In the genomic region with DNA sequence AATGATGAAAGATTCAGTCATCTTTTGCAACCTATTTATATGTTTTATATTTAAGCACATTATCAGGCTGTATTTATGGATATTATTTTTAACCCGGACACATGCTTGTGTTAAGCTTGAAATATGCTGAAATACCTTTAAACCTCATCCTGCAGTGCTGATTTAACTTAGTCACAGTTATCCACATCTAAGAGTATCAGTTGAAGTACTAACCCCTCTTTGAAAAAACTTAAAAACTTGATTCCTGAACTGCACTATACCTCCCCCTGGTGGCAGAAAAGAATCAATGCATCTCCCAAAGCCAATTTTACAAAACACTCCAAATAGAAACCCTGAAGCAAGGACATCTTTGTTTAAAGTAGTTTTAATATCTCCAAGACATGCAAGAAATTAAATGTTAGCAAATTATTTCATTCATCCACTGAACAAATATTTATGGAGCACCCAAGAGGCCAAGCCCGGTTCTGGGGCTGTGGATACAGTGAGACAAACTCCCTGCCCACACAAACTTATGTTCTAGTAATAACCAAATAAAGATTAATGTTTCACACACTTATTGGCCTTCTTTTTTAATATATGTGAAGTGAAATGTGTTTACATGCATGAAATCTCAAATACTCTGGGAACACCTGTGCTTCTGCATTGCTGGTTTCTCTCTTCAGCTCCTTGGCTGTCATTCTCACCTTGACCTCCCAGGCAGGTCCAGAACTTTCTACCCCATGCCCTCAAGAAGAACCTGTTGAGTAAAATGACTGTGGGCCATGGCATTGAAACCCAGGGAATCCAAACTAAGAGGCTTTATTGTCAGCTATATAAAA, we compare ENCODE assay signal across 8 cellular contexts. TPM values are rescaled to one million over a fixed set of nuclear protein-coding genes. Genes with fewer than 3 reads are reported as not detected.
DNase-seq lines count a peak whose midpoint lies in the region; ATAC-seq, FAIRE-seq and TF ChIP-seq lines count a peak whose summit lies in the region.

No MANE protein-coding gene starts in this region.

- TF ChIP-seq CTCF in GM12865 (IDR thresholded peaks at IDR 0.05; ENCODE audit: insufficient read depth, low read depth, low read length, missing control alignments) (peak; percentile 82), K562 (IDR thresholded peaks at IDR 0.05 in 2 of 3, conservative IDR thresholded peaks at IDR 0.05 in 1 of 3; ENCODE audit: insufficient read depth in 2 of 3, low read depth in 1 of 3, low read length in 3 of 3) (peak; percentile 53 to 82 (median 77); a peak in 5 of 6 replicates)

- H3K79me2 ChIP-seq in K562 (ENCODE audit: control insufficient read depth, insufficient read depth, low read length): no peaks in the 10 kb centered on the region

- peak overlapping the region; percentile 11 to 81 (median 65) for H3K4me3 Mint-ChIP-seq in immature natural killer cell
- peak overlapping the region; percentile 61 for H3K4me3 Mint-ChIP-seq in stimulated activated naive CD8-positive, alpha-beta T cell treated with anti-CD3 and anti-CD28 coated beads, Interleukin-15, Interleukin-2, amounts not matched to agents 100 ng/mL and 50 ng/mL, for 24 hours

- POLR2A ChIA-PET in K562 (lab: Yijun Ruan, JAX): no interaction called here

- no peak overlapping the region for H2AFZ ChIP-seq in K562 (ENCODE audit: low read depth, low read length)

- peaks cover 0 to 5% (median 1%) of the 10 kb centered on the region in 3 donors for H3K27me3 Mint-ChIP-seq in immature natural killer cell (ENCODE audit: low read depth in 3 of 3)
- no peaks in the 10 kb centered on the region for H3K27me3 Mint-ChIP-seq in stimulated activated naive CD8-positive, alpha-beta T cell treated with anti-CD3 and anti-CD28 coated beads, Interleukin-15, Interleukin-2, amounts not matched to agents 100 ng/mL and 50 ng/mL, for 24 hours

- no peaks in the 10 kb centered on the region for H4K20me1 ChIP-seq in K562 (replicated peaks; ENCODE audit: control insufficient read depth, insufficient read depth, low read length)

- H3K27ac Mint-ChIP-seq in immature natural killer cell: peak overlapping the region in 4 of 6 donors; percentile 28 to 89 (median 69)
- H3K27ac Mint-ChIP-seq in stimulated activated naive CD8-positive, alpha-beta T cell treated with anti-CD3 and anti-CD28 coated beads, Interleukin-15, Interleukin-2, amounts not matched to agents 100 ng/mL and 50 ng/mL, for 24 hours: peak overlapping the region; percentile 87

- H3K4me2 ChIP-seq in K562 (ENCODE audit: insufficient read depth, low read length): no peak overlapping the region

- no peaks in the 10 kb centered on the region for H3K9me3 ChIP-seq in K562 (replicated peaks; ENCODE audit: control insufficient read depth, insufficient read depth, low read depth, low read length)

- no peak overlapping the region for H3K27ac ChIP-seq in K562 (ENCODE audit: extremely low read depth, low read depth, low read length)

- no peak for TF ChIP-seq POLR2A in K562 (conservative IDR thresholded peaks at IDR 0.05)

- no peaks in the 10 kb centered on the region for H3K4me1 ChIP-seq in K562 (replicated peaks in 1 of 2; ENCODE audit: control insufficient read depth in 2 of 2, insufficient read depth in 2 of 2, low read length in 2 of 2)

- peaks cover 0 to 16% of the 10 kb centered on the region in 2 experiments; a peak in 2 of 5 replicates for H3K27me3 ChIP-seq in K562 (ENCODE audit: control insufficient read depth in 2 of 2, insufficient read depth in 2 of 2, low read length in 2 of 2)

- peak; percentile 22 for DNase-seq in AG08396 (ENCODE audit: low spot score)
- peak; percentile 34 for DNase-seq in GM12865 (ENCODE audit: low read depth)
- DNase-seq in NCI-H748 treated with DMSO at 0.1 percent for 48 hours (lab: John Stamatoyannopoulos, UW): peak; percentile 5
- DNase-seq in K562 (ENCODE audit: extremely low read depth in 1 of 4, low spot score in 3 of 4): peak; percentile 40 to 54 (median 50)
- peak; percentile 41 to 52 (median 48) for DNase-seq in immature natural killer cell

- peak; percentile 49 to 67 for TF ChIP-seq RAD21 in K562 (CRISPR knock-in tag; conservative IDR thresholded peaks at IDR 0.05 in 1 of 2, IDR thresholded peaks at IDR 0.05 in 1 of 2)

- BruUV-seq in K562 (replicated peaks; lab: Mats Ljungman, UMichigan): no TSS peak

- in situ Hi-C loops in K562 (cut with MboI): no loop called here

- peak; percentile 90 for FAIRE-seq in K562 (lab: Jason Lieb, UNC)

- ATAC-seq in K562: no peak
- ATAC-seq in HG02610 (IDR thresholded peaks at IDR 0.05; ENCODE audit: unreplicated experiment): no peak
- ATAC-seq in HG02798 (IDR thresholded peaks at IDR 0.05; ENCODE audit: poor library complexity, unreplicated experiment): no peak

- H3K4me3 ChIP-seq in GM12865 (ENCODE audit: low read depth, low read length) (no peak overlapping the region), K562 (no peak overlapping the region)

- intact Hi-C loops in K562 (cut with micrococcal nuclease): loop anchor here (5.0 kb wide), 1 partner anchor 104 kb away; no protein-coding TSS in a partner anchor

- H3K9me1 ChIP-seq in K562 (ENCODE audit: control insufficient read depth, insufficient read depth, low read length): no peaks in the 10 kb centered on the region

- CTCF ChIA-PET in K562 (lab: Yijun Ruan, JAX; ENCODE audit: low intra/inter-chr PET ratio): interaction anchor here (0.6 kb wide), 1 partner anchor 17 kb away, joined by 3 read pairs; no protein-coding TSS in a partner anchor

- H3K36me3 Mint-ChIP-seq in immature natural killer cell: peaks cover 0 to 4% (median 0%) of the 10 kb centered on the region in 3 donors
- no peaks in the 10 kb centered on the region for H3K36me3 Mint-ChIP-seq in stimulated activated naive CD8-positive, alpha-beta T cell treated with anti-CD3 and anti-CD28 coated beads, Interleukin-15, Interleukin-2, amounts not matched to agents 100 ng/mL and 50 ng/mL, for 24 hours (ENCODE audit: low read depth)

- H3K9me3 Mint-ChIP-seq in immature natural killer cell: no peaks in the 10 kb centered on the region
- no peaks in the 10 kb centered on the region for H3K9me3 Mint-ChIP-seq in stimulated activated naive CD8-positive, alpha-beta T cell treated with anti-CD3 and anti-CD28 coated beads, Interleukin-15, Interleukin-2, amounts not matched to agents 100 ng/mL and 50 ng/mL, for 24 hours

- H3K4me1 Mint-ChIP-seq in immature natural killer cell: peaks cover 12 to 13% of the 10 kb centered on the region in 2 donors
- H3K4me1 Mint-ChIP-seq in stimulated activated naive CD8-positive, alpha-beta T cell treated with anti-CD3 and anti-CD28 coated beads, Interleukin-15, Interleukin-2, amounts not matched to agents 100 ng/mL and 50 ng/mL, for 24 hours (ENCODE audit: low read depth): peaks cover 10% of the 10 kb centered on the region

- TF ChIP-seq EP300 in K562 (IDR thresholded peaks at IDR 0.05; ENCODE audit: low read length): no peak

- H3K36me3 ChIP-seq in K562 (ENCODE audit: control insufficient read depth, insufficient read depth, low read length): no peaks in the 10 kb centered on the region

- 0% methylated on average over 2 of the region's 2 CpGs for WGBS in K562 (ENCODE audit: insufficient coverage, low coverage, missing lambda C conversion rate)

- no peak overlapping the region for H3K9ac ChIP-seq in K562 (ENCODE audit: insufficient read depth in 1 of 2, low read depth in 2 of 2, low read length in 2 of 2)

TF ChIP-seq in K562, 482 proteins besides CTCF, POLR2A, EP300 and RAD21 (continues in another document):
- TF ChIP-seq ZNF384 (IDR thresholded peaks at IDR 0.05; ENCODE audit: low read depth, low read length): peak; percentile 71
- 0 out of 2 replicates have a peak, but pooled peaks have one; percentile 28 for TF ChIP-seq SMC3 (conservative IDR thresholded peaks at IDR 0.05; ENCODE audit: insufficient read depth, low read depth, low read length)
- TF ChIP-seq, protein P1, sequence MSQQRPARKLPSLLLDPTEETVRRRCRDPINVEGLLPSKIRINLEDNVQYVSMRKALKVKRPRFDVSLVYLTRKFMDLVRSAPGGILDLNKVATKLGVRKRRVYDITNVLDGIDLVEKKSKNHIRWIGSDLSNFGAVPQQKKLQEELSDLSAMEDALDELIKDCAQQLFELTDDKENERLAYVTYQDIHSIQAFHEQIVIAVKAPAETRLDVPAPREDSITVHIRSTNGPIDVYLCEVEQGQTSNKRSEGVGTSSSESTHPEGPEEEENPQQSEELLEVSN (IDR thresholded peaks at IDR 0.05; ENCODE audit: borderline replicate concordance in 1 of 2, extremely low read depth in 1 of 2, insufficient read depth in 1 of 2, insufficient read length in 1 of 2, low read depth in 1 of 2, low read length in 1 of 2, poor library complexity in 1 of 2, severe bottlenecking in 1 of 2): no peak

RNA-seq across cellular contexts. Expression of a gene that starts 44.0 kb away (rescaled TPM):
- total RNA-seq in K562 (2011; cell fraction: chromatin; rRNA removed; ENCODE audit: low replicate concordance): not detected in 2 replicates
- total RNA-seq in K562 (2011; cell fraction: nucleolus; rRNA removed): not detected in 2 replicates
- not detected in 2 replicates for total RNA-seq in K562 (2011; cell fraction: nucleoplasm; rRNA removed)
- total RNA-seq in K562 (2014; rRNA removed) (0.08 TPM in 1 of 2 replicates, not detected in the other), K562 (2014; rRNA removed; fragmentation: Illumina TruSeq; extraction: Trizol) (not detected in 2 replicates), K562 (2015; rRNA removed; fragmentation: Illumina TruSeq; extraction: Trizol) (under 0.01 TPM in 1 of 2 replicates, not detected in the other), K562 (2021) (0.07 and 0.27 TPM in 2 replicates)
- polyA plus RNA-seq in K562 (2011; rRNA removed) (0.01 TPM in 1 of 2 replicates, not detected in the other), K562 (2014; fragmentation: Illumina TruSeq; extraction: Trizol) (0.01 TPM in 2 replicates), K562 (2014; fragmentation: Nextera tagmentation; extraction: Ambion mirVana) (under 1 TPM; 0.13 to 0.18 TPM), K562 (2014; rRNA removed) (0.03 TPM in 1 of 2 replicates, not detected in the other), immature natural killer cell (10 to 100 TPM in 1 of 3 donors, 1 to 10 TPM in 1, under 1 TPM in 1; 0.16 to 16.3 (median 2.6) TPM)
- 0.01 TPM in 1 of 2 replicates, not detected in the other for polyA plus RNA-seq in K562 (2011; cell fraction: cytosol; rRNA removed)
- polyA plus RNA-seq in K562 (2011; cell fraction: nucleus; rRNA removed): not detected in 2 replicates
- polyA plus RNA-seq in K562 (2012): 0.07 and 0.14 TPM in 2 replicates
- polyA minus RNA-seq in K562 (2011; rRNA and poly(A)+ RNA removed): not detected in 2 replicates
- 0.27 TPM in 1 of 2 replicates, not detected in the other for polyA minus RNA-seq in K562 (2011; cell fraction: cytosol; rRNA and poly(A)+ RNA removed)
- polyA minus RNA-seq in K562 (2011; cell fraction: nucleus; rRNA and poly(A)+ RNA removed): under 0.01 TPM in 1 of 2 replicates, not detected in the other
